In the genomic region with DNA sequence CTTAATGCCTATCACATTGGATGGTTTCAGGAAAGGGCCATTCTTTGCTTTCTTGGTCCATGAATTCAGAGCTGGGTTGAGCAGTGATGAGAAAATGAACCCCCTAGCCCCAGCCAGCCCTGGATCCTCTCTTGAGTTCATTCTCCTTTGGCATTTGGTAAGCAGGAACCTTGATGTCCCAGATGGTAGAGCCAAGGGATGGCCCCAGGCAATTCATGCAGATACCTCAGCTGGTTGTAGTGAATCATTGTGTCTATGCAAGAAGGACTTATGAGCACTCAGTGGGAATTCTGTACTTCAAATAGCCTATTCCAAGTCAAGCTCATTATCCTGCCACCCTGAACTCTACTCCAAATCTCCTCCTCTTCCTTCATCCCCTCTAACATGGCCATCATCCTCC, we compare ENCODE assay signal across 25 cellular contexts.
"Had no signal": no experiment of that assay in that cellular context is flagged by ENCODE, and none has a peak within 500 bp of the region (broad histone marks: within the 10 kb centered on the region; RNA-seq: fewer than 3 reads in every experiment).

No MANE protein-coding gene starts in this region.

- H3K27ac Mint-ChIP-seq: dendritic cell treated with granulocyte-macrophage colony-stimulating factor and Interleukin-4, amounts not matched to agents 40 ng/mL and 50 ng/mL, for 4 days; endodermal cell; immature natural killer cell; naive thymus-derived CD4-positive, alpha-beta T cell; stimulated activated effector memory CD8-positive, alpha-beta T cell treated with anti-CD3 and anti-CD28 coated beads, Interleukin-12 subunit alpha, Interleukin-12 subunit beta, amount 100 ng/mL, for 72 hours; type B pancreatic cell had no signal

- H3K9me3 Mint-ChIP-seq: dendritic cell treated with granulocyte-macrophage colony-stimulating factor and Interleukin-4, amounts not matched to agents 40 ng/mL and 50 ng/mL, for 4 days; type B pancreatic cell had no signal

- H3K27me3 ChIP-seq: colonic mucosa, esophagus squamous epithelium, ovary, sigmoid colon, thyroid gland had no signal

- H3K4me1 ChIP-seq: colonic mucosa, esophagus squamous epithelium, sigmoid colon, stomach, thyroid gland had no signal

- H3K4me1 Mint-ChIP-seq: endodermal cell; stimulated activated effector memory CD8-positive, alpha-beta T cell treated with anti-CD3 and anti-CD28 coated beads, Interleukin-12 subunit alpha, Interleukin-12 subunit beta, amount 100 ng/mL, for 72 hours had no signal

- H3K27ac ChIP-seq: colonic mucosa, esophagus squamous epithelium, ovary, psoas muscle, sigmoid colon, stomach, thyroid gland had no signal

- ATAC-seq: left lobe of liver; naive thymus-derived CD4-positive, alpha-beta T cell; psoas muscle; right cardiac atrium; stimulated activated effector memory CD8-positive, alpha-beta T cell treated with anti-CD3 and anti-CD28 coated beads, Interleukin-12 subunit alpha, Interleukin-12 subunit beta, amount 100 ng/mL, for 72 hours had no signal

- H3K36me3 ChIP-seq: colonic mucosa, esophagus squamous epithelium, ovary, sigmoid colon, stomach, thyroid gland had no signal

- H3K4me3 ChIP-seq: colonic mucosa, esophagus squamous epithelium, lung, ovary, psoas muscle, sigmoid colon, stomach, thyroid gland had no signal

- H3K36me3 Mint-ChIP-seq: immature natural killer cell; naive thymus-derived CD4-positive, alpha-beta T cell; stimulated activated effector memory CD8-positive, alpha-beta T cell treated with anti-CD3 and anti-CD28 coated beads, Interleukin-12 subunit alpha, Interleukin-12 subunit beta, amount 100 ng/mL, for 72 hours; type B pancreatic cell had no signal

- H3K4me3 Mint-ChIP-seq: dendritic cell treated with granulocyte-macrophage colony-stimulating factor and Interleukin-4, amounts not matched to agents 40 ng/mL and 50 ng/mL, for 4 days; endodermal cell; immature natural killer cell; naive thymus-derived CD4-positive, alpha-beta T cell; stimulated activated effector memory CD8-positive, alpha-beta T cell treated with anti-CD3 and anti-CD28 coated beads, Interleukin-12 subunit alpha, Interleukin-12 subunit beta, amount 100 ng/mL, for 72 hours; type B pancreatic cell had no signal

- DNase-seq: colonic mucosa; effector CD8-positive, alpha-beta T cell; endodermal cell; esophagus squamous epithelium; hypothalamus; immature natural killer cell; kidney; mesenchymal stem cell; naive thymus-derived CD4-positive, alpha-beta T cell; occipital lobe; ovary; posterior cingulate gyrus; psoas muscle; right cardiac atrium; sigmoid colon; stimulated activated CD4-positive, alpha-beta T cell treated with anti-CD3 and anti-CD28 coated beads, Interleukin-2, amount 100 ng/mL, for 24 hours; stimulated activated CD4-positive, alpha-beta T cell treated with anti-CD3 and anti-CD28 coated beads, Interleukin-4, amount 100 ng/mL, for 24 hours; stimulated activated naive CD4-positive, alpha-beta T cell treated with Interleukin-2 at 50 U/mL for 16 hours; stomach; thyroid gland had no signal
